Comparison of ENCODE assay signal across 12 cellular contexts in genomic region chr20:25054133-25054820, GRCh38. TPM values are rescaled to one million over a fixed set of nuclear protein-coding genes. Genes with fewer than 3 reads are reported as not detected.
DNase-seq lines count a peak whose midpoint lies in the region; ATAC-seq and TF ChIP-seq lines count a peak whose summit lies in the region.
"Had no signal": no experiment of that assay in that cellular context is flagged by ENCODE, and none has a peak within 500 bp of the region (broad histone marks: within the 10 kb centered on the region; RNA-seq: fewer than 3 reads in every experiment).

No MANE protein-coding gene starts in this region.

- H3K27ac Mint-ChIP-seq in activated naive CD8-positive, alpha-beta T cell treated with anti-CD3 and anti-CD28 coated beads, Interleukin-2, amount 10 ng/mL, durations not matched to agents 7 days and 5 days: no peak overlapping the region
- no peak overlapping the region for H3K27ac Mint-ChIP-seq in activated naive CD8-positive, alpha-beta T cell treated with anti-CD3 and anti-CD28 coated beads, Interleukin-2, amount 50 U/mL, for 24 hours
- peak overlapping the region; percentile 79 to 92 (median 82) for H3K27ac Mint-ChIP-seq in nephron

- no peak overlapping the region for H3K18ac ChIP-seq in mesenchymal stem cell (ENCODE audit: low read depth in 1 of 2, low read length in 2 of 2)

- peak; percentile 10 for DNase-seq in activated naive CD8-positive, alpha-beta T cell treated with anti-CD3 and anti-CD28 coated beads, Interleukin-2, amount 10 ng/mL, durations not matched to agents 7 days and 5 days
- no peak for DNase-seq in activated naive CD8-positive, alpha-beta T cell treated with anti-CD3 and anti-CD28 coated beads, Interleukin-2, amount 50 U/mL, for 24 hours
- DNase-seq in uterus (peak in 1 of 2 donors; percentile 10), mesenchymal stem cell (no peak)
- DNase-seq in activated CD4-positive, alpha-beta T cell treated with anti-CD3 and anti-CD28 coated beads for 4 hours: no peak
- DNase-seq: dermis blood vessel endothelial cell, NCI-H524 treated with DMSO at 0.1 percent for 48 hours had no signal

- intact Hi-C loops in uterus (cut with DNase I; ENCODE audit: low total_unique reads): no loop called here

- TF ChIP-seq POLR2A in uterus (IDR thresholded peaks at IDR 0.05): no peak

- H3K36me3 Mint-ChIP-seq in activated naive CD8-positive, alpha-beta T cell treated with anti-CD3 and anti-CD28 coated beads, Interleukin-2, amount 10 ng/mL, durations not matched to agents 7 days and 5 days: peaks cover 15% of the 10 kb centered on the region
- no peaks in the 10 kb centered on the region for H3K36me3 Mint-ChIP-seq in activated naive CD8-positive, alpha-beta T cell treated with anti-CD3 and anti-CD28 coated beads, Interleukin-2, amount 50 U/mL, for 24 hours (ENCODE audit: low read depth)
- no peaks in the 10 kb centered on the region for H3K36me3 Mint-ChIP-seq in nephron (ENCODE audit: low read depth)

- no peak for ATAC-seq in activated naive CD8-positive, alpha-beta T cell treated with anti-CD3 and anti-CD28 coated beads, Interleukin-2, amount 10 ng/mL, durations not matched to agents 7 days and 5 days (ENCODE audit: low read depth)
- no peak for ATAC-seq in activated naive CD8-positive, alpha-beta T cell treated with anti-CD3 and anti-CD28 coated beads, Interleukin-2, amount 50 U/mL, for 24 hours
- no peak for ATAC-seq in GM21717 (IDR thresholded peaks at IDR 0.05; ENCODE audit: unreplicated experiment)
- ATAC-seq: SK-N-SH treated with all-trans-retinoic acid at 6 μM for 48 hours had no signal

- H3K4me1 Mint-ChIP-seq in activated naive CD8-positive, alpha-beta T cell treated with anti-CD3 and anti-CD28 coated beads, Interleukin-2, amount 10 ng/mL, durations not matched to agents 7 days and 5 days: peaks cover 42% of the 10 kb centered on the region
- H3K4me1 Mint-ChIP-seq in activated naive CD8-positive, alpha-beta T cell treated with anti-CD3 and anti-CD28 coated beads, Interleukin-2, amount 50 U/mL, for 24 hours: peaks cover 66% of the 10 kb centered on the region
- peaks cover 59% of the 10 kb centered on the region for H3K4me1 Mint-ChIP-seq in nephron

- no peak overlapping the region for H2AK5ac ChIP-seq in mesenchymal stem cell (ENCODE audit: low read length, severe bottlenecking)

- H3K4me3 Mint-ChIP-seq in activated naive CD8-positive, alpha-beta T cell treated with anti-CD3 and anti-CD28 coated beads, Interleukin-2, amount 10 ng/mL, durations not matched to agents 7 days and 5 days: no peak overlapping the region
- H3K4me3 Mint-ChIP-seq in activated naive CD8-positive, alpha-beta T cell treated with anti-CD3 and anti-CD28 coated beads, Interleukin-2, amount 50 U/mL, for 24 hours: no peak overlapping the region
- peak overlapping the region; percentile 3 to 87 (median 30) for H3K4me3 Mint-ChIP-seq in nephron

- no peak overlapping the region for H3K23ac ChIP-seq in mesenchymal stem cell (ENCODE audit: low read length in 2 of 2)

- H3K27ac ChIP-seq in esophagus (ENCODE audit: low read depth in 2 of 2, low read length in 1 of 2) (peak overlapping the region; percentile 54 to 70), uterus (peak overlapping the region; percentile 90 to 94), mesenchymal stem cell (ENCODE audit: low read length, poor library complexity, severe bottlenecking) (no peak overlapping the region)

- no peak overlapping the region for H2BK5ac ChIP-seq in mesenchymal stem cell (ENCODE audit: low read depth, low read length, poor library complexity, severe bottlenecking)

- no peak overlapping the region for H4K91ac ChIP-seq in mesenchymal stem cell (ENCODE audit: low read length)

- H2BK15ac ChIP-seq in mesenchymal stem cell (ENCODE audit: low read depth, poor library complexity, severe bottlenecking): no peak overlapping the region

- no peak overlapping the region for H3K14ac ChIP-seq in mesenchymal stem cell (ENCODE audit: low read length in 2 of 2)

- no peak overlapping the region for H3K4ac ChIP-seq in mesenchymal stem cell (ENCODE audit: low read depth in 1 of 2, low read length in 2 of 2)

- H3K36me3 ChIP-seq in esophagus (ENCODE audit: control insufficient read depth in 2 of 2, insufficient read depth in 2 of 2, low read length in 1 of 2) (peaks cover 0 to 5% of the 10 kb centered on the region in 2 donors), uterus (no peaks in the 10 kb centered on the region), mesenchymal stem cell (ENCODE audit: control insufficient read depth in 1 of 2, insufficient read depth in 2 of 2, low read depth in 1 of 2, low read length in 2 of 2) (no peaks in the 10 kb centered on the region)

- H2BK120ac ChIP-seq in mesenchymal stem cell (ENCODE audit: low read depth, low read length): no peak overlapping the region

- TF ChIP-seq CTCF in nephron (IDR thresholded peaks at IDR 0.05; ENCODE audit: unreplicated experiment in 3 of 3): no peak
- TF ChIP-seq CTCF in uterus (IDR thresholded peaks at IDR 0.05): no peak

- no peak overlapping the region for H2BK12ac ChIP-seq in mesenchymal stem cell (ENCODE audit: low read length in 2 of 2)

- H2AFZ ChIP-seq in mesenchymal stem cell (ENCODE audit: low read depth, low read length): no peak overlapping the region

- H3K27me3 ChIP-seq in esophagus (ENCODE audit: control insufficient read depth in 1 of 2, insufficient read depth in 2 of 2, low read length in 2 of 2): no peaks in the 10 kb centered on the region
- H3K27me3 ChIP-seq in uterus: no peaks in the 10 kb centered on the region
- H3K27me3 ChIP-seq in mesenchymal stem cell (ENCODE audit: control insufficient read depth in 1 of 2, insufficient read depth in 1 of 2, low read length in 2 of 2): peaks cover 8 to 20% of the 10 kb centered on the region in 2 experiments

- H4K8ac ChIP-seq in mesenchymal stem cell (ENCODE audit: low read length): no peak overlapping the region

- no peaks in the 10 kb centered on the region for H3K27me3 Mint-ChIP-seq in activated naive CD8-positive, alpha-beta T cell treated with anti-CD3 and anti-CD28 coated beads, Interleukin-2, amount 10 ng/mL, durations not matched to agents 7 days and 5 days
- H3K27me3 Mint-ChIP-seq in activated naive CD8-positive, alpha-beta T cell treated with anti-CD3 and anti-CD28 coated beads, Interleukin-2, amount 50 U/mL, for 24 hours: no peaks in the 10 kb centered on the region
- peaks cover 25% of the 10 kb centered on the region for H3K27me3 Mint-ChIP-seq in nephron (ENCODE audit: low read depth)

- no peaks in the 10 kb centered on the region for H3K9me3 ChIP-seq in esophagus (ENCODE audit: control insufficient read depth in 2 of 2, insufficient read depth in 1 of 2, low read depth in 1 of 2, low read length in 1 of 2)
- H3K9me3 ChIP-seq in uterus: no peaks in the 10 kb centered on the region
- H3K9me3 ChIP-seq in mesenchymal stem cell (ENCODE audit: control insufficient read depth, low read length): no peaks in the 10 kb centered on the region

- no peaks in the 10 kb centered on the region for H3K9me3 Mint-ChIP-seq in activated naive CD8-positive, alpha-beta T cell treated with anti-CD3 and anti-CD28 coated beads, Interleukin-2, amount 10 ng/mL, durations not matched to agents 7 days and 5 days
- H3K9me3 Mint-ChIP-seq in activated naive CD8-positive, alpha-beta T cell treated with anti-CD3 and anti-CD28 coated beads, Interleukin-2, amount 50 U/mL, for 24 hours: no peaks in the 10 kb centered on the region
- H3K9me3 Mint-ChIP-seq in nephron: no peaks in the 10 kb centered on the region

- no peak overlapping the region for H3K4me2 ChIP-seq in mesenchymal stem cell (ENCODE audit: low read length, poor library complexity, severe bottlenecking)

- peaks cover 10% of the 10 kb centered on the region for H3K79me1 ChIP-seq in mesenchymal stem cell (replicated peaks; ENCODE audit: low read length, poor library complexity, severe bottlenecking)

- no peak overlapping the region for H3K9ac ChIP-seq in mesenchymal stem cell (ENCODE audit: low read length)

- WGBS in esophagus, 2 donors: 75% methylated on average over 3 of the region's 3 CpGs
- WGBS in mesenchymal stem cell: 63% methylated on average over 2 of the region's 3 CpGs

- POLR2A ChIA-PET in activated naive CD8-positive, alpha-beta T cell treated with anti-CD3 and anti-CD28 coated beads, Interleukin-2, amount 10 ng/mL, durations not matched to agents 7 days and 5 days (lab: Charles Lee): no interaction called here

- H3K4me1 ChIP-seq in esophagus (ENCODE audit: control insufficient read depth in 2 of 2, insufficient read depth in 2 of 2, low read length in 1 of 2): peaks cover 22 to 33% of the 10 kb centered on the region in 2 donors
- H3K4me1 ChIP-seq in uterus: peaks cover 31 to 37% of the 10 kb centered on the region in 2 donors
- H3K4me1 ChIP-seq in mesenchymal stem cell (ENCODE audit: control insufficient read depth, insufficient read depth, low read depth, low read length): peaks cover 37% of the 10 kb centered on the region

- H3K4me3 ChIP-seq in esophagus (ENCODE audit: low read depth in 1 of 2, low read length in 2 of 2): no peak overlapping the region
- no peak overlapping the region for H3K4me3 ChIP-seq in uterus
- no peak overlapping the region for H3K4me3 ChIP-seq in mesenchymal stem cell (ENCODE audit: insufficient read depth in 1 of 2, low read depth in 1 of 2, low read length in 2 of 2)

RNA-seq across cellular contexts. Expression of gene ACSS1, which starts 3.7 kb away (rescaled TPM):
- 10 to 100 TPM; 53.3 to 55.8 TPM for total RNA-seq in activated naive CD8-positive, alpha-beta T cell treated with anti-CD3 and anti-CD28 coated beads, Interleukin-2, amount 10 ng/mL, durations not matched to agents 7 days and 5 days
- polyA plus RNA-seq in esophagus: 1 to 10 TPM; 8.0 to 8.8 TPM
- 10 to 100 TPM; 11.8 to 35.1 (median 23.1) TPM for total RNA-seq in uterus
- polyA plus RNA-seq in mesenchymal stem cell (2013, experiment 1 of 2): 0.54 TPM
- 0.34 TPM for polyA plus RNA-seq in mesenchymal stem cell (2013, experiment 2 of 2)

RNA-seq across cellular contexts. Expression of gene VSX1, which starts 27.7 kb away (rescaled TPM):
- total RNA-seq in activated naive CD8-positive, alpha-beta T cell treated with anti-CD3 and anti-CD28 coated beads, Interleukin-2, amount 10 ng/mL, durations not matched to agents 7 days and 5 days: not detected
- not detected for polyA plus RNA-seq in esophagus
- total RNA-seq in uterus: under 1 TPM in 1 of 4 donors, not detected in 3; 0.18 TPM
- not detected for polyA plus RNA-seq in mesenchymal stem cell (2013, experiment 1 of 2)
- polyA plus RNA-seq in mesenchymal stem cell (2013, experiment 2 of 2): not detected
- total RNA-seq: dermis blood vessel endothelial cell, omental fat pad had no signal

Comparison
In these comparisons a context has a peak if more than half of its experiments do, and no peak if none do; other contexts are left out.
1. H3K27ac Mint-ChIP-seq: peak in nephron (3 of 3); none in activated naive CD8-positive, alpha-beta T cell treated with anti-CD3 and anti-CD28 coated beads, Interleukin-2, amount 10 ng/mL, durations not matched to agents 7 days and 5 days (single experiment) and activated naive CD8-positive, alpha-beta T cell treated with anti-CD3 and anti-CD28 coated beads, Interleukin-2, amount 50 U/mL, for 24 hours (single experiment).
2. H3K4me3 Mint-ChIP-seq: peak in nephron (3 of 3); none in activated naive CD8-positive, alpha-beta T cell treated with anti-CD3 and anti-CD28 coated beads, Interleukin-2, amount 10 ng/mL, durations not matched to agents 7 days and 5 days (single experiment) and activated naive CD8-positive, alpha-beta T cell treated with anti-CD3 and anti-CD28 coated beads, Interleukin-2, amount 50 U/mL, for 24 hours (single experiment).